20 cellular contexts compared by ENCODE assay signal in the genomic region with DNA sequence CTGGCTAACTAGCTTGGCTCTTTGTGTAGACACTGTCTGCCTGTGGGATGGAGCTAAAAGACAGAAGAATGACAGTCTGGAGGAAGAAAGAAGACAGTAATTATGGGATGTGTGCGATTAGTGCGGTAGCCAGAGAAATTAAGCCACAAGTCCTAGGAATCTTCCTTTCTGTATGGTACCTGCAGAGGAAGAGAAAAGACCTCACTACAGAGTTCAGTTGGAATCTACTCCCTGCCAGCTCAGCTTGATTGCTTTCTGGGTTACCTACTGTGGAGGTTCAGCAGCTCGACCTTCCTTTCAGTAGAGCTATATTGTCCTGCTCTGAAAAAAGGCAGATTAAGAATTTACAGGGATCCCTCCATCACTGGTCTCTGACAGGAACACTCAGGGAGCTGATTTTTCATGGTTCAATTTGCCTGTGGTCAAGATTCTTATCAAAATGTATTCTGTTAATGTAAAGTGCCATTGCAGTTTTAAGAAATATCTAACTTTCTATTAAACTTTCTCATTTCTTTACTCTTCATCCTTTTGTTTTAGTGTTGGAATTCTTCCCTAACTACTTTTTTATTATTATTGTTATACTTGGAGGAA.
"Had no signal": no experiment of that assay in that cellular context is flagged by ENCODE, and none has a peak within 500 bp of the region (broad histone marks: within the 10 kb centered on the region; RNA-seq: fewer than 3 reads in every experiment).

No MANE protein-coding gene starts in this region.

- H3K27ac Mint-ChIP-seq: dendritic cell treated with granulocyte-macrophage colony-stimulating factor and Interleukin-4, amounts not matched to agents 40 ng/mL and 50 ng/mL, for 4 days; naive B cell; nephron progenitor cell had no signal

- ATAC-seq: heart left ventricle, left colon, left ventricle myocardium superior, right cardiac atrium had no signal

- H3K4me1 Mint-ChIP-seq: naive B cell had no signal

- H3K27me3 Mint-ChIP-seq: dendritic cell treated with granulocyte-macrophage colony-stimulating factor and Interleukin-4, amounts not matched to agents 40 ng/mL and 50 ng/mL, for 4 days had no signal

- H3K36me3 ChIP-seq: heart left ventricle, ovary, stomach, upper lobe of left lung, uterus had no signal

- H3K9me3 Mint-ChIP-seq: dendritic cell treated with granulocyte-macrophage colony-stimulating factor and Interleukin-4, amounts not matched to agents 40 ng/mL and 50 ng/mL, for 4 days; naive B cell; nephron progenitor cell had no signal

- H3K9me3 ChIP-seq: heart left ventricle, ovary, stomach, upper lobe of left lung, uterus had no signal

- H3K4me1 ChIP-seq: upper lobe of left lung, uterus had no signal

- H3K4me3 Mint-ChIP-seq: dendritic cell treated with granulocyte-macrophage colony-stimulating factor and Interleukin-4, amounts not matched to agents 40 ng/mL and 50 ng/mL, for 4 days; naive B cell; nephron progenitor cell had no signal

- H3K36me3 Mint-ChIP-seq: naive B cell had no signal

- H3K27ac ChIP-seq: heart left ventricle, ovary, stomach, upper lobe of left lung had no signal

- DNase-seq: effector CD4-positive, alpha-beta T cell; foreskin melanocyte; heart left ventricle; hippocampal formation; left colon; left ventricle myocardium superior; mesenchymal stem cell; naive B cell; nephron progenitor cell; ovary; right cardiac atrium; small intestine; stimulated activated CD4-positive, alpha-beta T cell treated with anti-CD3 and anti-CD28 coated beads, Interleukin-12 subunit alpha, Interleukin-12 subunit beta, amount 100 ng/mL, for 4 hours; stimulated activated naive CD4-positive, alpha-beta T cell; stomach; substantia nigra; upper lobe of left lung; uterus had no signal

- H3K4me3 ChIP-seq: heart left ventricle, lung, ovary, stomach, upper lobe of left lung, uterus had no signal

- H3K27me3 ChIP-seq: heart left ventricle, ovary, stomach, upper lobe of left lung, uterus had no signal
